In the genomic region with DNA sequence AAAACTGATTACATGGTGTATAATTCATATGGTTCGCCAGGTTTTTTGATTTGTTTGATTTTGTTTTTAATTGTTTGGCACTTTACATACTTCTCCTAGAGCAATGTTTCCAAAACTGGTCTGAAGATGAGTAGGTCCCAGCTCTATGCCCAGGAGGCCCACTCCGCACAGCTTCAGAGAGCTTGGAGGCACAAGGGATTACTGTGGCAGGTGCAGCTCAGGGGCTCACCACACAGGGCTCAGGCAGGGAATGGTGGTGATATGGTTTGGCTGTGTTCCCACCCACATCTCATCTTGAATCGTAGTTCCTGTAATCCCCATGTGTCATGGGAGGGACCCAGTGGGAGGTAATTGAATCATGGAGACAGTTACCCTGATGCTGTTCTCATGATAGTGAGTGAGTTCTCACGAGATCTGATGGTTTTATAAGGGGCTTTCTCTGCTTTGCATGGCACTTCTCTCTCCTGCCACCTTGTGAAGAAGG, we compare ENCODE assay signal across 24 cellular contexts.
"Had no signal": no experiment of that assay in that cellular context is flagged by ENCODE, and none has a peak within 500 bp of the region (broad histone marks: within the 10 kb centered on the region; RNA-seq: fewer than 3 reads in every experiment).

No MANE protein-coding gene starts in this region.

- H3K27ac ChIP-seq: body of pancreas, dorsolateral prefrontal cortex, epithelial cell of prostate, left lung, spleen had no signal

- H3K27ac Mint-ChIP-seq: activated CD4-positive, alpha-beta T cell treated with anti-CD3 and anti-CD28 coated beads, Interleukin-2, amount 10 ng/mL, durations not matched to agents 7 days and 5 days; activated CD8-positive, alpha-beta T cell treated with anti-CD3 and anti-CD28 coated beads, Interleukin-2, amount 10 ng/mL, durations not matched to agents 7 days and 5 days; activated naive CD8-positive, alpha-beta T cell treated with anti-CD3 and anti-CD28 coated beads, Interleukin-2, amount 10 ng/mL, durations not matched to agents 7 days and 5 days; activated T-cell treated with anti-CD3 and anti-CD28 coated beads, Interleukin-2, amount 50 U/mL, for 24 hours; activated T-helper 2 cell treated with anti-CD3 and anti-CD28 coated beads, Interferon-gamma antibody, Interleukin-2, Interleukin-4, amounts not matched to agents 10 μg/mL and 5 μg/mL and 100 μg/mL, durations not matched to agents 14 hours and 24 hours and 36 hours; nephron progenitor cell; stimulated activated naive B cell treated with anti-CD40 and anti-IgM and Interleukin-4, amounts not matched to agents 10 μg/mL and 1 μg/mL and 100 μg/mL, for 72 hours had no signal

- FAIRE-seq: colon had no signal

- H3K4me3 ChIP-seq: body of pancreas, dorsolateral prefrontal cortex, left lung, sigmoid colon, spleen, thoracic aorta had no signal

- H3K4me3 Mint-ChIP-seq: activated CD4-positive, alpha-beta T cell treated with anti-CD3 and anti-CD28 coated beads, Interleukin-2, amount 10 ng/mL, durations not matched to agents 7 days and 5 days; activated CD8-positive, alpha-beta T cell treated with anti-CD3 and anti-CD28 coated beads, Interleukin-2, amount 10 ng/mL, durations not matched to agents 7 days and 5 days; activated naive CD8-positive, alpha-beta T cell treated with anti-CD3 and anti-CD28 coated beads, Interleukin-2, amount 10 ng/mL, durations not matched to agents 7 days and 5 days; activated T-cell treated with anti-CD3 and anti-CD28 coated beads, Interleukin-2, amount 50 U/mL, for 24 hours; nephron progenitor cell; stimulated activated naive B cell treated with anti-CD40 and anti-IgM and Interleukin-4, amounts not matched to agents 10 μg/mL and 1 μg/mL and 100 μg/mL, for 72 hours had no signal

- H3K9me3 ChIP-seq: body of pancreas, left lung, sigmoid colon, spleen, thoracic aorta had no signal

- H3K9me3 Mint-ChIP-seq: activated CD4-positive, alpha-beta T cell treated with anti-CD3 and anti-CD28 coated beads, Interleukin-2, amount 10 ng/mL, durations not matched to agents 7 days and 5 days; activated naive CD8-positive, alpha-beta T cell treated with anti-CD3 and anti-CD28 coated beads, Interleukin-2, amount 10 ng/mL, durations not matched to agents 7 days and 5 days; activated T-cell treated with anti-CD3 and anti-CD28 coated beads, Interleukin-2, amount 50 U/mL, for 24 hours; activated T-helper 2 cell treated with anti-CD3 and anti-CD28 coated beads, Interferon-gamma antibody, Interleukin-2, Interleukin-4, amounts not matched to agents 10 μg/mL and 5 μg/mL and 100 μg/mL, durations not matched to agents 14 hours and 24 hours and 36 hours; nephron progenitor cell had no signal

- H3K36me3 ChIP-seq: left lung, sigmoid colon, spleen, thoracic aorta had no signal

- H3K4me1 ChIP-seq: body of pancreas, left lung, sigmoid colon, spleen had no signal

- H3K27me3 ChIP-seq: body of pancreas, left lung, sigmoid colon, spleen had no signal

- H3K4me1 Mint-ChIP-seq: activated CD4-positive, alpha-beta T cell treated with anti-CD3 and anti-CD28 coated beads, Interleukin-2, amount 10 ng/mL, durations not matched to agents 7 days and 5 days; activated naive CD8-positive, alpha-beta T cell treated with anti-CD3 and anti-CD28 coated beads, Interleukin-2, amount 10 ng/mL, durations not matched to agents 7 days and 5 days; stimulated activated naive B cell treated with anti-CD40 and anti-IgM and Interleukin-4, amounts not matched to agents 10 μg/mL and 1 μg/mL and 100 μg/mL, for 72 hours had no signal

- H3K36me3 Mint-ChIP-seq: activated naive CD8-positive, alpha-beta T cell treated with anti-CD3 and anti-CD28 coated beads, Interleukin-2, amount 10 ng/mL, durations not matched to agents 7 days and 5 days; stimulated activated naive B cell treated with anti-CD40 and anti-IgM and Interleukin-4, amounts not matched to agents 10 μg/mL and 1 μg/mL and 100 μg/mL, for 72 hours had no signal

- ATAC-seq: activated CD4-positive, CD25-positive, alpha-beta regulatory T cell treated with anti-CD3 and anti-CD28 coated beads, Interleukin-2, amount 50 U/mL, for 24 hours; activated CD8-positive, alpha-beta T cell treated with anti-CD3 and anti-CD28 coated beads, Interleukin-2, amount 10 ng/mL, durations not matched to agents 7 days and 5 days; body of pancreas; stimulated activated naive B cell treated with anti-CD40 and anti-IgM and Interleukin-4, amounts not matched to agents 10 μg/mL and 1 μg/mL and 100 μg/mL, for 72 hours had no signal

- H3K27me3 Mint-ChIP-seq: activated CD4-positive, alpha-beta T cell treated with anti-CD3 and anti-CD28 coated beads, Interleukin-2, amount 10 ng/mL, durations not matched to agents 7 days and 5 days; activated naive CD8-positive, alpha-beta T cell treated with anti-CD3 and anti-CD28 coated beads, Interleukin-2, amount 10 ng/mL, durations not matched to agents 7 days and 5 days; activated T-cell treated with anti-CD3 and anti-CD28 coated beads, Interleukin-2, amount 50 U/mL, for 24 hours; stimulated activated naive B cell treated with anti-CD40 and anti-IgM and Interleukin-4, amounts not matched to agents 10 μg/mL and 1 μg/mL and 100 μg/mL, for 72 hours had no signal

- DNase-seq: activated CD4-positive, alpha-beta T cell treated with anti-CD3 and anti-CD28 coated beads, Interleukin-2, amount 10 ng/mL, durations not matched to agents 7 days and 5 days; activated CD8-positive, alpha-beta T cell treated with anti-CD3 and anti-CD28 coated beads, Interleukin-2, amount 10 ng/mL, durations not matched to agents 7 days and 5 days; activated naive CD4-positive, alpha-beta T cell treated with Interleukin-2 at 50 U/mL for 16 hours; activated naive CD8-positive, alpha-beta T cell treated with anti-CD3 and anti-CD28 coated beads, Interleukin-2, amount 10 ng/mL, durations not matched to agents 7 days and 5 days; activated T-cell treated with anti-CD3 and anti-CD28 coated beads, Interleukin-2, amount 50 U/mL, for 24 hours; amygdala; body of pancreas; caudate nucleus; dorsolateral prefrontal cortex; foreskin melanocyte; head of caudate nucleus; left lung; mammary epithelial cell; nephron progenitor cell; nucleus accumbens; posterior cingulate gyrus; sigmoid colon; spleen; stimulated activated naive B cell treated with anti-CD40 and anti-IgM and Interleukin-4, amounts not matched to agents 10 μg/mL and 1 μg/mL and 100 μg/mL, for 72 hours had no signal
